16 cellular contexts compared by ENCODE assay signal in genomic region chr1:211653907-211654553, GRCh38. TPM values are rescaled to one million over a fixed set of nuclear protein-coding genes. Genes with fewer than 3 reads are reported as not detected.
DNase-seq lines count a peak whose midpoint lies in the region; ATAC-seq and TF ChIP-seq lines count a peak whose summit lies in the region.
"Had no signal": no experiment of that assay in that cellular context is flagged by ENCODE, and none has a peak within 500 bp of the region (broad histone marks: within the 10 kb centered on the region; RNA-seq: fewer than 3 reads in every experiment).

No MANE protein-coding gene starts in this region.

- H3K9me3 ChIP-seq in Caco-2 (no peaks in the 10 kb centered on the region), PC-9 (ENCODE audit: insufficient read depth, low read depth) (no peaks in the 10 kb centered on the region), osteoblast (ENCODE audit: low read depth, low read length) (no peaks in the 10 kb centered on the region), MM.1S (replicated peaks; ENCODE audit: insufficient read depth, low read length) (no peaks in the 10 kb centered on the region)
- H3K9me3 ChIP-seq: ovary, suprapubic skin had no signal

- CTCF ChIA-PET in Caco-2 (lab: Charles Lee) (interaction anchor here (0.7 to 1.3 kb wide), 4 partner anchors 75 to 139 kb away, joined by 3 to 4 read pairs (median 3); partner anchors contain the start of gene SLC30A1), PC-9 (lab: Charles Lee) (interaction anchor here (0.6 to 1.2 kb wide), 5 partner anchors 22 to 183 kb away, joined by 3 to 4 read pairs (median 3); no protein-coding TSS in a partner anchor)

- DNase-seq in Caco-2 (no peak), PC-9 (peak in 1 of 2 experiments; percentile 83), epithelial cell of prostate (ENCODE audit: low read depth, low spot score) (no peak), osteoblast (ENCODE audit: insufficient read length, low spot score, missing footprints) (peak; percentile 37), MM.1S (no peak), left cardiac atrium (no peak)
- DNase-seq in activated naive CD4-positive, alpha-beta T cell treated with Interleukin-2 at 50 U/mL for 16 hours, result no peak
- DNase-seq in stimulated activated CD4-positive, alpha-beta T cell treated with anti-CD3 and anti-CD28 coated beads, Interleukin-4, amount 100 ng/mL, for 1 hour, result no peak
- DNase-seq: activated CD4-positive, alpha-beta T cell treated with anti-CD3 and anti-CD28 coated beads, Interleukin-2, amount 10 ng/mL, durations not matched to agents 24 days and 14 days; DMS79 treated with DMSO at 0.1 percent for 48 hours; foreskin melanocyte; NCI-H446; stimulated activated CD4-positive, alpha-beta T cell treated with anti-CD3 and anti-CD28 coated beads, Interleukin-12 subunit alpha, Interleukin-12 subunit beta, amount 100 ng/mL, for 4 hours; T-helper 2 cell had no signal

- no peaks in the 10 kb centered on the region for H3K27me3 Mint-ChIP-seq in Caco-2 (ENCODE audit: insufficient read depth, unreplicated experiment)

- no peak overlapping the region for H3K4me3 Mint-ChIP-seq in Caco-2 (ENCODE audit: unreplicated experiment)
- H3K4me3 Mint-ChIP-seq: activated CD4-positive, alpha-beta T cell treated with anti-CD3 and anti-CD28 coated beads, Interleukin-2, amount 10 ng/mL, durations not matched to agents 24 days and 14 days had no signal

- H3K36me3 Mint-ChIP-seq in Caco-2 (ENCODE audit: insufficient read depth, unreplicated experiment), result no peaks in the 10 kb centered on the region

- H3K27me3 ChIP-seq in Caco-2 (replicated peaks; ENCODE audit: control insufficient read depth, insufficient read depth, low read length) (no peaks in the 10 kb centered on the region), PC-9 (ENCODE audit: insufficient read depth, low read depth) (no peaks in the 10 kb centered on the region), osteoblast (ENCODE audit: insufficient read depth, low read length) (no peaks in the 10 kb centered on the region), MM.1S (replicated peaks; ENCODE audit: insufficient read depth, low read length) (no peaks in the 10 kb centered on the region)
- H3K27me3 ChIP-seq: ovary, suprapubic skin had no signal

- H3K27ac Mint-ChIP-seq in Caco-2 (ENCODE audit: unreplicated experiment), result peak overlapping the region; percentile 10
- H3K27ac Mint-ChIP-seq: activated CD4-positive, alpha-beta T cell treated with anti-CD3 and anti-CD28 coated beads, Interleukin-2, amount 10 ng/mL, durations not matched to agents 24 days and 14 days had no signal

- peaks cover 28% of the 10 kb centered on the region for H3F3A ChIP-seq in PC-9 (ENCODE audit: insufficient read depth, low read depth)
- no peaks in the 10 kb centered on the region for H3F3A ChIP-seq in MM.1S (ENCODE audit: insufficient read depth, low read length)

- no peaks in the 10 kb centered on the region for H3K9me2 ChIP-seq in PC-9 (ENCODE audit: insufficient read depth)
- no peaks in the 10 kb centered on the region for H3K9me2 ChIP-seq in MM.1S (replicated peaks; ENCODE audit: insufficient read depth, low read length)

- H3K9ac ChIP-seq in MM.1S (ENCODE audit: low read length), result no peak overlapping the region

- H2AFZ ChIP-seq in PC-9 (no peak overlapping the region), osteoblast (ENCODE audit: low read length) (peak overlapping the region; percentile 5), MM.1S (ENCODE audit: low read length) (no peak overlapping the region)

- H3K27ac ChIP-seq in PC-9 (peak overlapping the region; percentile 94), epithelial cell of prostate (peak overlapping the region; percentile 41), osteoblast (ENCODE audit: low read depth, low read length) (no peak overlapping the region), MM.1S (ENCODE audit: low read length) (no peak overlapping the region)
- H3K27ac ChIP-seq: ovary, suprapubic skin had no signal

- H3K4me1 ChIP-seq in Caco-2, result peaks cover 29% of the 10 kb centered on the region
- H3K4me1 ChIP-seq in PC-9 (replicated peaks; ENCODE audit: insufficient read depth), result peaks cover 43% of the 10 kb centered on the region
- H3K4me1 ChIP-seq in osteoblast (ENCODE audit: insufficient read depth, low read length), result peaks cover 6% of the 10 kb centered on the region
- no peaks in the 10 kb centered on the region for H3K4me1 ChIP-seq in MM.1S (ENCODE audit: low read length)

- ATAC-seq in left cardiac atrium, result no peak

- intact Hi-C loops in Caco-2 (cut with micrococcal nuclease; ENCODE audit: unreplicated experiment), result no loop called here
- intact Hi-C loops in PC-9 (cut with micrococcal nuclease; ENCODE audit: unreplicated experiment), result loop anchor here (1.0 to 10.0 kb wide), 5 partner anchors 183 to 1209 kb away; partner anchors contain the start of gene KCNH1
- intact Hi-C loops in left cardiac atrium (cut with DNase I), result loop anchor here (2.0 to 10.0 kb wide), 3 partner anchors 139 to 183 kb away; no protein-coding TSS in a partner anchor

- H4K20me1 ChIP-seq in PC-9 (ENCODE audit: insufficient read depth) (no peaks in the 10 kb centered on the region), osteoblast (ENCODE audit: insufficient read depth, low read length) (no peaks in the 10 kb centered on the region), MM.1S (ENCODE audit: insufficient read depth, low read length) (no peaks in the 10 kb centered on the region)

- H3K4me1 Mint-ChIP-seq in Caco-2 (ENCODE audit: low read depth, unreplicated experiment), result peaks cover 30% of the 10 kb centered on the region

- H3K9me3 Mint-ChIP-seq in Caco-2 (ENCODE audit: unreplicated experiment), result no peaks in the 10 kb centered on the region
- H3K9me3 Mint-ChIP-seq: activated CD4-positive, alpha-beta T cell treated with anti-CD3 and anti-CD28 coated beads, Interleukin-2, amount 10 ng/mL, durations not matched to agents 24 days and 14 days had no signal

- TF ChIP-seq CTCF in Caco-2 (IDR thresholded peaks at IDR 0.05; ENCODE audit: insufficient read depth in 1 of 2, low read depth in 1 of 2, low read length in 1 of 2, severe bottlenecking in 1 of 2, unreplicated experiment in 1 of 2), result no peak
- no peak for TF ChIP-seq CTCF in PC-9 (conservative IDR thresholded peaks at IDR 0.05)
- no peak for TF ChIP-seq CTCF in osteoblast (IDR thresholded peaks at IDR 0.05; ENCODE audit: extremely low read depth, low read depth, low read length)
- TF ChIP-seq CTCF in MM.1S (IDR thresholded peaks at IDR 0.05; ENCODE audit: low read length), result no peak

- BruUV-seq in Caco-2 (replicated peaks; lab: Mats Ljungman, UMichigan), result no TSS peak
- BruUV-seq in PC-9 (replicated peaks; lab: Mats Ljungman, UMichigan), result no TSS peak

- H3K79me2 ChIP-seq in PC-9 (ENCODE audit: low read depth), result no peaks in the 10 kb centered on the region
- no peaks in the 10 kb centered on the region for H3K79me2 ChIP-seq in osteoblast (ENCODE audit: insufficient read depth, low read length)
- no peaks in the 10 kb centered on the region for H3K79me2 ChIP-seq in MM.1S (ENCODE audit: low read length)

- H3K4me2 ChIP-seq in PC-9 (peak overlapping the region; percentile 65), osteoblast (ENCODE audit: insufficient read depth, low read length) (no peak overlapping the region), MM.1S (ENCODE audit: low read depth, low read length) (no peak overlapping the region)

- H3K36me3 ChIP-seq in Caco-2 (ENCODE audit: control insufficient read depth, insufficient read depth, low read length), result no peaks in the 10 kb centered on the region
- H3K36me3 ChIP-seq in PC-9 (ENCODE audit: low read depth), result no peaks in the 10 kb centered on the region
- no peaks in the 10 kb centered on the region for H3K36me3 ChIP-seq in osteoblast (ENCODE audit: insufficient read depth, low read length)
- H3K36me3 ChIP-seq in MM.1S (replicated peaks; ENCODE audit: insufficient read depth, low read length), result no peaks in the 10 kb centered on the region
- H3K36me3 ChIP-seq: ovary, suprapubic skin had no signal

- no peak overlapping the region for H3K4me3 ChIP-seq in Caco-2 (ENCODE audit: low read depth, low read length)
- H3K4me3 ChIP-seq in PC-9, result no peak overlapping the region
- H3K4me3 ChIP-seq in osteoblast (ENCODE audit: insufficient read depth, low read length), result no peak overlapping the region
- no peak overlapping the region for H3K4me3 ChIP-seq in MM.1S (ENCODE audit: low read length)
- H3K4me3 ChIP-seq: ovary, suprapubic skin had no signal

- POLR2A ChIA-PET in Caco-2 (lab: Charles Lee), result no interaction called here
- POLR2A ChIA-PET in PC-9 (lab: Charles Lee; ENCODE audit: unreplicated experiment), result interaction anchor here (0.5 to 0.6 kb wide), 3 partner anchors 9 to 376 kb away, joined by 3 read pairs; no protein-coding TSS in a partner anchor

RNA-seq across cellular contexts. Expression of gene NEK2, which starts 21.4 kb away (rescaled TPM):
- 32.1 and 34.7 TPM in 2 replicates for total RNA-seq in Caco-2 (2022)
- 56.0 and 60.5 TPM in 2 replicates for total RNA-seq in PC-9 (2021)
- total RNA-seq in osteoblast, result 1.4 and 2.4 TPM in 2 replicates
- under 1 TPM; 0.18 to 0.68 TPM for total RNA-seq in left cardiac atrium

Comparison
In these comparisons a context has a peak if more than half of its experiments do, and no peak if none do; other contexts are left out.
1. H3K27ac ChIP-seq: peak in PC-9 (single experiment) and epithelial cell of prostate (single experiment); none in osteoblast (single experiment) and MM.1S (single experiment).